ENCODE assay signal across 1 cellular context in the genomic region with DNA sequence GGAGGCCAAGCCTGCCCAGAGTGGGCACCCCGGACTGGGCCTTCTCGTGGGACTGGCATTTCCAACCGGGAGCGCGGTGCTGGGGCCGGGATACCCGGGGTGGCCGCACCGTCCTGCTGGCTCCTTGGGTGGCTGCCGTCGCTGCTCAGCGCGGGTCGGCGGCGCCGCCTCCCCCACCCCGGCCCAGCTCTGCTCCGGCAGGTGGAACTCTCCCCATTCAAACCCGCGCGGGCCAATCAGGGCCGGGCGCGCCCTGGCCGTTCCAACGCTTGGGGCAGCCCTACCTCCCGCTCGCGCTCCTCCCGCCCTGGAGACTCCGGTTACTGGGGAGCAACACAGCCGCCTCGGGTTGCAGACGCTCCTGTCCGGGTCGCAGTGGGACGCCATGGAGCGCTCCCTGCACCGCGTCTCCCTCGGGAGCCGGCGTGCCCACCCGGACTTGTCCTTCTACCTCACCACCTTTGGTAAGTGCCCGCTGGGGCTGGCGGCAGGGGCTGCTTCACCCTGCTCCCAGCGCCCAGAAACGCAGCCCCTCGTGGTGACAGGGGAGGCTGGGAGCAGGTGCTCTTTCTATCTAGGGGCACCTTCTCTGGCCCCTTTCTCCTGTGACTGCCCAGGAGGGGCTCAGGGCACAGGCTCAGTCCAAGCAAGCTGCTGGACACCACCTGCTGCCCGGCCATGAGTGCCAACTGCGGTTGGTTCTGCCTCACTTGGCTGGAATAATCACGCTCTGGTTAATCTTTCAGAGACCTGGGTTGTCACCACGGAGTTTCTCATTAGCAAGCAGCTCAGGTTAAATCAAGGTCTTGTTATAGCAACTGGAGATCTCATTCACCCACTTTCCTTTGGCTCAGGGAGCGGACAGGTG.
TF ChIP-seq lines count a peak whose summit lies in the region.

A gene (plus strand): TSS at position 310 of the 868 bp plus-strand sequence. CDS start 76 bp downstream, at position 386.

TF ChIP-seq in HepG2, 621 proteins besides CTCF, POLR2A, EP300 and RAD21 (continued from another document and continues in another):
- TF ChIP-seq, protein P1, sequence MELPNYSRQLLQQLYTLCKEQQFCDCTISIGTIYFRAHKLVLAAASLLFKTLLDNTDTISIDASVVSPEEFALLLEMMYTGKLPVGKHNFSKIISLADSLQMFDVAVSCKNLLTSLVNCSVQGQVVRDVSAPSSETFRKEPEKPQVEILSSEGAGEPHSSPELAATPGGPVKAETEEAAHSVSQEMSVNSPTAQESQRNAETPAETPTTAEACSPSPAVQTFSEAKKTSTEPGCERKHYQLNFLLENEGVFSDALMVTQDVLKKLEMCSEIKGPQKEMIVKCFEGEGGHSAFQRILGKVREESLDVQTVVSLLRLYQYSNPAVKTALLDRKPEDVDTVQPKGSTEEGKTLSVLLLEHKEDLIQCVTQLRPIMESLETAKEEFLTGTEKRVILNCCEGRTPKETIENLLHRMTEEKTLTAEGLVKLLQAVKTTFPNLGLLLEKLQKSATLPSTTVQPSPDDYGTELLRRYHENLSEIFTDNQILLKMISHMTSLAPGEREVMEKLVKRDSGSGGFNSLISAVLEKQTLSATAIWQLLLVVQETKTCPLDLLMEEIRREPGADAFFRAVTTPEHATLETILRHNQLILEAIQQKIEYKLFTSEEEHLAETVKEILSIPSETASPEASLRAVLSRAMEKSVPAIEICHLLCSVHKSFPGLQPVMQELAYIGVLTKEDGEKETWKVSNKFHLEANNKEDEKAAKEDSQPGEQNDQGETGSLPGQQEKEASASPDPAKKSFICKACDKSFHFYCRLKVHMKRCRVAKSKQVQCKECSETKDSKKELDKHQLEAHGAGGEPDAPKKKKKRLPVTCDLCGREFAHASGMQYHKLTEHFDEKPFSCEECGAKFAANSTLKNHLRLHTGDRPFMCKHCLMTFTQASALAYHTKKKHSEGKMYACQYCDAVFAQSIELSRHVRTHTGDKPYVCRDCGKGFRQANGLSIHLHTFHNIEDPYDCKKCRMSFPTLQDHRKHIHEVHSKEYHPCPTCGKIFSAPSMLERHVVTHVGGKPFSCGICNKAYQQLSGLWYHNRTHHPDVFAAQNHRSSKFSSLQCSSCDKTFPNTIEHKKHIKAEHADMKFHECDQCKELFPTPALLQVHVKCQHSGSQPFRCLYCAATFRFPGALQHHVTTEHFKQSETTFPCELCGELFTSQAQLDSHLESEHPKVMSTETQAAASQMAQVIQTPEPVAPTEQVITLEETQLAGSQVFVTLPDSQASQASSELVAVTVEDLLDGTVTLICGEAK (IDR thresholded peaks at IDR 0.05): no peak
- TF ChIP-seq, protein P1 (CRISPR knock-in tag; IDR thresholded peaks at IDR 0.05): no peak
- TF ChIP-seq ZMAT3 (CRISPR knock-in tag; conservative IDR thresholded peaks at IDR 0.05): no peak; the same call in 1 of the 2 replicates
- TF ChIP-seq SAP130 (CRISPR knock-in tag; IDR thresholded peaks at IDR 0.05; ENCODE audit: low read depth): peak; percentile 76
- TF ChIP-seq ZNF335 (CRISPR knock-in tag; IDR thresholded peaks at IDR 0.05): no peak
- TF ChIP-seq, protein P2, sequence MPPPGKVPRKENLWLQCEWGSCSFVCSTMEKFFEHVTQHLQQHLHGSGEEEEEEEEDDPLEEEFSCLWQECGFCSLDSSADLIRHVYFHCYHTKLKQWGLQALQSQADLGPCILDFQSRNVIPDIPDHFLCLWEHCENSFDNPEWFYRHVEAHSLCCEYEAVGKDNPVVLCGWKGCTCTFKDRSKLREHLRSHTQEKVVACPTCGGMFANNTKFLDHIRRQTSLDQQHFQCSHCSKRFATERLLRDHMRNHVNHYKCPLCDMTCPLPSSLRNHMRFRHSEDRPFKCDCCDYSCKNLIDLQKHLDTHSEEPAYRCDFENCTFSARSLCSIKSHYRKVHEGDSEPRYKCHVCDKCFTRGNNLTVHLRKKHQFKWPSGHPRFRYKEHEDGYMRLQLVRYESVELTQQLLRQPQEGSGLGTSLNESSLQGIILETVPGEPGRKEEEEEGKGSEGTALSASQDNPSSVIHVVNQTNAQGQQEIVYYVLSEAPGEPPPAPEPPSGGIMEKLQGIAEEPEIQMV (CRISPR knock-in tag; IDR thresholded peaks at IDR 0.05; ENCODE audit: low read depth): peak; percentile 48; the same call in 1 of the 2 replicates
- TF ChIP-seq MTA3 (CRISPR knock-in tag; IDR thresholded peaks at IDR 0.05): no peak
- 0 out of 2 replicates have a peak, but pooled peaks have one; percentile 7 for TF ChIP-seq ARID2 (CRISPR knock-in tag; IDR thresholded peaks at IDR 0.05; ENCODE audit: borderline replicate concordance)
- TF ChIP-seq WIZ (CRISPR knock-in tag; IDR thresholded peaks at IDR 0.05): 0 out of 2 replicates have a peak, but pooled peaks have one; percentile 30
- TF ChIP-seq SP1 (IDR thresholded peaks at IDR 0.05): no peak
- no peak; the same call in 1 of the 2 replicates for TF ChIP-seq SP1 (CRISPR knock-in tag; IDR thresholded peaks at IDR 0.05)
- no peak for TF ChIP-seq ZNF670 (CRISPR knock-in tag; IDR thresholded peaks at IDR 0.05; ENCODE audit: borderline replicate concordance)
- TF ChIP-seq, protein P3, sequence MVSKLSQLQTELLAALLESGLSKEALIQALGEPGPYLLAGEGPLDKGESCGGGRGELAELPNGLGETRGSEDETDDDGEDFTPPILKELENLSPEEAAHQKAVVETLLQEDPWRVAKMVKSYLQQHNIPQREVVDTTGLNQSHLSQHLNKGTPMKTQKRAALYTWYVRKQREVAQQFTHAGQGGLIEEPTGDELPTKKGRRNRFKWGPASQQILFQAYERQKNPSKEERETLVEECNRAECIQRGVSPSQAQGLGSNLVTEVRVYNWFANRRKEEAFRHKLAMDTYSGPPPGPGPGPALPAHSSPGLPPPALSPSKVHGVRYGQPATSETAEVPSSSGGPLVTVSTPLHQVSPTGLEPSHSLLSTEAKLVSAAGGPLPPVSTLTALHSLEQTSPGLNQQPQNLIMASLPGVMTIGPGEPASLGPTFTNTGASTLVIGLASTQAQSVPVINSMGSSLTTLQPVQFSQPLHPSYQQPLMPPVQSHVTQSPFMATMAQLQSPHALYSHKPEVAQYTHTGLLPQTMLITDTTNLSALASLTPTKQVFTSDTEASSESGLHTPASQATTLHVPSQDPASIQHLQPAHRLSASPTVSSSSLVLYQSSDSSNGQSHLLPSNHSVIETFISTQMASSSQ (IDR thresholded peaks at IDR 0.05; ENCODE audit: low read depth): no peak
- TF ChIP-seq, protein P3 (CRISPR knock-in tag; IDR thresholded peaks at IDR 0.05; ENCODE audit: borderline replicate concordance): peak; percentile 58; the same call in 1 of the 2 replicates
- no peak for TF ChIP-seq ATF7 (IDR thresholded peaks at IDR 0.05)
- no peak for TF ChIP-seq ATF7 (CRISPR knock-in tag; IDR thresholded peaks at IDR 0.05)
- TF ChIP-seq, protein P4, sequence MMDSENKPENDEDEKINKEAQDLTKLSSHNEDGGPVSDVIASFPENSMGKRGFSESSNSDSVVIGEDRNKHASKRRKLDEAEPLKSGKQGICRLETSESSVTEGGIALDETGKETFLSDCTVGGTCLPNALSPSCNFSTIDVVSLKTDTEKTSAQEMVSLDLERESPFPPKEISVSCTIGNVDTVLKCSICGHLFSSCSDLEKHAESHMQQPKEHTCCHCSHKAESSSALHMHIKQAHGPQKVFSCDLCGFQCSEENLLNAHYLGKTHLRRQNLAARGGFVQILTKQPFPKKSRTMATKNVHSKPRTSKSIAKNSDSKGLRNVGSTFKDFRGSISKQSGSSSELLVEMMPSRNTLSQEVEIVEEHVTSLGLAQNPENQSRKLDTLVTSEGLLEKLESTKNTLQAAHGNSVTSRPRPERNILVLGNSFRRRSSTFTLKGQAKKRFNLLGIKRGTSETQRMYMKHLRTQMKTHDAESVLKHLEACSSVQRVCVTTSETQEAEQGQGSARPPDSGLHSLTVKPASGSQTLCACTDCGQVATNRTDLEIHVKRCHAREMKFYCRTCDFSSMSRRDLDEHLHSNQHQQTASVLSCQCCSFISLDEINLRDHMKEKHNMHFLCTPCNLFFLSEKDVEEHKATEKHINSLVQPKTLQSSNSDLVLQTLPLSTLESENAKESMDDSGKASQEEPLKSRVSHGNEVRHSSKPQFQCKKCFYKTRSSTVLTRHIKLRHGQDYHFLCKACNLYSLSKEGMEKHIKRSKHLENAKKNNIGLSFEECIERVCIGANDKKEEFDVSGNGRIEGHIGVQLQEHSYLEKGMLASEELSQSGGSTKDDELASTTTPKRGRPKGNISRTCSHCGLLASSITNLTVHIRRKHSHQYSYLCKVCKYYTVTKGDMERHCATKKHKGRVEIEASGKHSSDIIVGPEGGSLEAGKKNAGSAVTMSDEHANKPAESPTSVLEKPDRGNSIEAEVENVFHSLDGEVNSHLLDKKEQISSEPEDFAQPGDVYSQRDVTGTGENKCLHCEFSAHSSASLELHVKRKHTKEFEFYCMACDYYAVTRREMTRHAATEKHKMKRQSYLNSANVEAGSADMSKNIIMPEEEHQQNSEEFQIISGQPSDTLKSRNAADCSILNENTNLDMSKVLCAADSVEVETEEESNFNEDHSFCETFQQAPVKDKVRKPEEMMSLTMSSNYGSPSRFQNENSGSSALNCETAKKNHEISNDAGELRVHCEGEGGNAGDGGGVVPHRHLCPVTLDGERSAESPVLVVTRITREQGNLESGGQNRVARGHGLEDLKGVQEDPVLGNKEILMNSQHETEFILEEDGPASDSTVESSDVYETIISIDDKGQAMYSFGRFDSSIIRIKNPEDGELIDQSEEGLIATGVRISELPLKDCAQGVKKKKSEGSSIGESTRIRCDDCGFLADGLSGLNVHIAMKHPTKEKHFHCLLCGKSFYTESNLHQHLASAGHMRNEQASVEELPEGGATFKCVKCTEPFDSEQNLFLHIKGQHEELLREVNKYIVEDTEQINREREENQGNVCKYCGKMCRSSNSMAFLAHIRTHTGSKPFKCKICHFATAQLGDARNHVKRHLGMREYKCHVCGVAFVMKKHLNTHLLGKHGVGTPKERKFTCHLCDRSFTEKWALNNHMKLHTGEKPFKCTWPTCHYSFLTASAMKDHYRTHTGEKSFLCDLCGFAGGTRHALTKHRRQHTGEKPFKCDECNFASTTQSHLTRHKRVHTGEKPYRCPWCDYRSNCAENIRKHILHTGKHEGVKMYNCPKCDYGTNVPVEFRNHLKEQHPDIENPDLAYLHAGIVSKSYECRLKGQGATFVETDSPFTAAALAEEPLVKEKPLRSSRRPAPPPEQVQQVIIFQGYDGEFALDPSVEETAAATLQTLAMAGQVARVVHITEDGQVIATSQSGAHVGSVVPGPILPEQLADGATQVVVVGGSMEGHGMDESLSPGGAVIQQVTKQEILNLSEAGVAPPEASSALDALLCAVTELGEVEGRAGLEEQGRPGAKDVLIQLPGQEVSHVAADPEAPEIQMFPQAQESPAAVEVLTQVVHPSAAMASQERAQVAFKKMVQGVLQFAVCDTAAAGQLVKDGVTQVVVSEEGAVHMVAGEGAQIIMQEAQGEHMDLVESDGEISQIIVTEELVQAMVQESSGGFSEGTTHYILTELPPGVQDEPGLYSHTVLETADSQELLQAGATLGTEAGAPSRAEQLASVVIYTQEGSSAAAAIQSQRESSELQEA (CRISPR knock-in tag; IDR thresholded peaks at IDR 0.05; ENCODE audit: not compliant biosample characterization): peak; percentile 63
- no peak for TF ChIP-seq HNRNPUL1 (IDR thresholded peaks at IDR 0.05; ENCODE audit: low read depth, low read length)
- no peak for TF ChIP-seq REL (CRISPR knock-in tag; conservative IDR thresholded peaks at IDR 0.05)
- TF ChIP-seq DR1 (CRISPR knock-in tag; IDR thresholded peaks at IDR 0.05): peak; percentile 60; the same call in 1 of the 2 replicates
